In the genomic region with DNA sequence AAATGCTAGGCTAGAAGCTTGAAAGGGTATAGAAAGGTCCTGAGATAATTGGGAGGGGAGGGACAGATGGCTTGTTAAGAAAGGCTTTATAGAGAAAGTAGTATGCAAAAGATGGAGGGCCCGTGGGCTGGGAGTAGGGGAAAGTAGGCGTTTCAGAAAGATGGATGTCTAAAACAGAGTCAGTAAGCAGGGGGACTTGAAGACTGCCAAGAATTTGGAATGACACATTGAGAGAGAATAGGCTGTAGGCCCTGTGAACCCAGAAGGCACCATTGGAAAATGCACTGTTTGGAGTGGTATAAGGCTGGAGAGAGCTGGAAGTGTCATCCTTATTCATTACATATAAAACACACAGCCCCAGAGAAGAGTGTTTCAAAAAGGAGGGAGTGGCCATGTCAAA, we compare ENCODE assay signal across 8 cellular contexts. TPM values are rescaled to one million over a fixed set of nuclear protein-coding genes. Genes with fewer than 3 reads are reported as not detected.
DNase-seq lines count a peak whose midpoint lies in the region; ATAC-seq and TF ChIP-seq lines count a peak whose summit lies in the region.

No MANE protein-coding gene starts in this region.

- H3K27ac Mint-ChIP-seq in neural crest cell (ENCODE audit: unreplicated experiment): peak overlapping the region; percentile 100

- peaks cover 0 to 56% (median 23%) of the 10 kb centered on the region in 9 donors for H3K36me3 ChIP-seq in heart right ventricle

- H3K4me3 Mint-ChIP-seq in neural crest cell: peak overlapping the region; percentile 96

- no peaks in the 10 kb centered on the region for H3K27me3 Mint-ChIP-seq in neural crest cell (ENCODE audit: low read depth)

- H3K36me3 Mint-ChIP-seq in neural crest cell (ENCODE audit: low read depth): peaks cover 7% of the 10 kb centered on the region

- H3K27ac ChIP-seq in heart right ventricle: peak overlapping the region in 6 of 10 donors; percentile 94 to 99 (median 97)

- in situ Hi-C loops in SK-MEL-5 (cut with HindIII; ENCODE audit: low pct_unique_long_range_greater_than_20kb, low sequenced_read_pairs) (no loop called here), GM13976 (cut with MboI; ENCODE audit: low sequenced_read_pairs, unreplicated experiment) (no loop called here)

- H3K9me3 ChIP-seq in heart right ventricle: no peaks in the 10 kb centered on the region

- H3K27me3 ChIP-seq in heart right ventricle: no peaks in the 10 kb centered on the region

- H3K4me1 ChIP-seq in heart right ventricle: peaks cover 4 to 45% (median 31%) of the 10 kb centered on the region in 9 donors

- DNase-seq in heart right ventricle (no peak), left cardiac atrium (no peak), SK-MEL-5 (ENCODE audit: low read depth, low spot score) (peak; percentile 5), epidermal melanocyte (ENCODE audit: insufficient read length, low spot score) (peak; percentile 14), neural crest cell (ENCODE audit: low read depth, low spot score) (no peak), GM13976 (ENCODE audit: low spot score) (no peak)

- no peaks in the 10 kb centered on the region for H3K9me3 Mint-ChIP-seq in neural crest cell

- H3K4me1 Mint-ChIP-seq in neural crest cell: peaks cover 37% of the 10 kb centered on the region

- WGBS in heart right ventricle, 2 donors: 1% methylated on average over 2 of the region's 2 CpGs

- intact Hi-C loops in heart right ventricle (cut with DNase I) (loop anchor here in 2 of 10 donors (2.0 kb wide), 1 partner anchor 25 kb away; no protein-coding TSS in a partner anchor), left cardiac atrium (cut with DNase I) (no loop called here)

- TF ChIP-seq CTCF in heart right ventricle (IDR thresholded peaks at IDR 0.05) (no peak), neural crest cell (conservative IDR thresholded peaks at IDR 0.05) (no peak), GM13976 (IDR thresholded peaks at IDR 0.05; ENCODE audit: borderline replicate concordance, control extremely low read depth, extremely low read depth, insufficient read depth, missing control alignments) (no peak)

- ATAC-seq in heart right ventricle (no peak), left cardiac atrium (no peak), HG02840 (IDR thresholded peaks at IDR 0.05; ENCODE audit: low FRiP score, unreplicated experiment) (no peak), HG02885 (IDR thresholded peaks at IDR 0.05; ENCODE audit: poor library complexity, unreplicated experiment) (no peak)

- peak overlapping the region; percentile 70 to 96 (median 93) for H3K4me3 ChIP-seq in heart right ventricle

RNA-seq across cellular contexts. Expression of gene PSMG2, which starts 0.9 kb away (rescaled TPM):
- 10 to 100 TPM; 36.2 to 51.8 (median 46.0) TPM for total RNA-seq in heart right ventricle
- polyA plus RNA-seq in heart right ventricle: 10 to 100 TPM; 62.0 to 64.7 TPM
- total RNA-seq in left cardiac atrium: 10 to 100 TPM; 43.8 to 45.9 TPM
- total RNA-seq in SK-MEL-5 (2014; rRNA removed; shearing (Covaris generic)): 99.7 and 116 TPM in 2 replicates
- 54.0 and 78.2 TPM in 2 replicates for polyA plus RNA-seq in SK-MEL-5 (2015; cell fraction: cytosol; rRNA removed)
- 53.1 and 61.6 TPM in 2 replicates for polyA plus RNA-seq in SK-MEL-5 (2015; cell fraction: nucleus; rRNA removed)
- total RNA-seq in neural crest cell: 61.4 and 69.0 TPM in 2 replicates

RNA-seq across cellular contexts. Expression of gene CEP76, which starts 1.2 kb away (rescaled TPM):
- total RNA-seq in heart right ventricle (1 to 10 TPM; 2.7 to 5.9 (median 4.0) TPM), left cardiac atrium (1 to 10 TPM; 3.9 to 5.7 TPM), neural crest cell (11.2 and 15.4 TPM in 2 replicates)
- polyA plus RNA-seq in heart right ventricle: 1 to 10 TPM; 1.9 to 2.5 TPM
- 9.0 and 12.6 TPM in 2 replicates for total RNA-seq in SK-MEL-5 (2014; rRNA removed; shearing (Covaris generic))
- polyA plus RNA-seq in SK-MEL-5 (2015; cell fraction: cytosol; rRNA removed): 6.4 and 8.3 TPM in 2 replicates
- 11.5 and 19.3 TPM in 2 replicates for polyA plus RNA-seq in SK-MEL-5 (2015; cell fraction: nucleus; rRNA removed)

RNA-seq across cellular contexts. Expression of gene SPIRE1, which starts 45.8 kb away (rescaled TPM):
- total RNA-seq in heart right ventricle: 10 to 100 TPM; 35.5 to 65.3 (median 48.9) TPM
- polyA plus RNA-seq in heart right ventricle: 10 to 100 TPM in 1 of 2 donors, 1 to 10 TPM in 1; 8.4 to 10.8 TPM
- total RNA-seq in left cardiac atrium: 10 to 100 TPM; 31.5 to 46.4 TPM
- 55.6 and 59.3 TPM in 2 replicates for total RNA-seq in SK-MEL-5 (2014; rRNA removed; shearing (Covaris generic))
- 29.9 and 45.4 TPM in 2 replicates for polyA plus RNA-seq in SK-MEL-5 (2015; cell fraction: cytosol; rRNA removed)
- polyA plus RNA-seq in SK-MEL-5 (2015; cell fraction: nucleus; rRNA removed): 32.1 and 52.9 TPM in 2 replicates
- total RNA-seq in neural crest cell: 34.9 and 40.5 TPM in 2 replicates

Comparison
In these comparisons a context has a peak if more than half of its experiments do, and no peak if none do; other contexts are left out.
1. DNase-seq: peak in SK-MEL-5 (single experiment) and epidermal melanocyte (single experiment); none in heart right ventricle (0 of 2), left cardiac atrium (single experiment), neural crest cell (single experiment) and GM13976 (single experiment).